7 cellular contexts compared by ENCODE assay signal in genomic region chr9:124286292-124286931, GRCh38. TPM values are rescaled to one million over a fixed set of nuclear protein-coding genes. Genes with fewer than 3 reads are reported as not detected.
A peak's percentile ranks its signal among the peaks of the same experiment; 100 is the strongest.
DNase-seq lines count a peak whose midpoint lies in the region; ATAC-seq and TF ChIP-seq lines count a peak whose summit lies in the region.

No MANE protein-coding gene starts in this region.

- no peaks in the 10 kb centered on the region for H3K9me3 Mint-ChIP-seq in effector memory CD8-positive, alpha-beta T cell

- TF ChIP-seq CTCF in WI38 (IDR thresholded peaks at IDR 0.05; ENCODE audit: low read depth, low read length), result no peak
- TF ChIP-seq CTCF in sigmoid colon (IDR thresholded peaks at IDR 0.05), result no peak

- no peak for TF ChIP-seq POLR2A in sigmoid colon (IDR thresholded peaks at IDR 0.05)

- H3K4me1 Mint-ChIP-seq in effector memory CD8-positive, alpha-beta T cell (ENCODE audit: low read depth in 2 of 2), result peaks cover 21 to 33% of the 10 kb centered on the region in 2 donors

- H3K4me3 Mint-ChIP-seq in effector memory CD8-positive, alpha-beta T cell, result peak overlapping the region; percentile 81 to 86

- peak; percentile 58 for ATAC-seq in GM18867 (IDR thresholded peaks at IDR 0.05; ENCODE audit: unreplicated experiment)
- ATAC-seq in HG02938 (IDR thresholded peaks at IDR 0.05; ENCODE audit: unreplicated experiment), result peak; percentile 48
- peak; percentile 77 for ATAC-seq in effector memory CD8-positive, alpha-beta T cell (replicated peaks)
- ATAC-seq in HG03139 (IDR thresholded peaks at IDR 0.05; ENCODE audit: unreplicated experiment), result no peak

- no peaks in the 10 kb centered on the region for H3K27me3 ChIP-seq in sigmoid colon

- DNase-seq in effector memory CD8-positive, alpha-beta T cell, result peak; percentile 25 to 32 (median 30)
- DNase-seq in sigmoid colon (no peak), NCI-H1105 (lab: John Stamatoyannopoulos, UW) (no peak)

- TF ChIP-seq EP300 in sigmoid colon (IDR thresholded peaks at IDR 0.05), result no peak

- H3K9me3 ChIP-seq in sigmoid colon, result no peaks in the 10 kb centered on the region

- no peaks in the 10 kb centered on the region for H3K27me3 Mint-ChIP-seq in effector memory CD8-positive, alpha-beta T cell

- H3K4me3 ChIP-seq in WI38 (ENCODE audit: low read depth, low read length), result peak overlapping the region; percentile 36
- H3K4me3 ChIP-seq in sigmoid colon, result peak overlapping the region in 1 of 4 donors; percentile 6

- H3K36me3 Mint-ChIP-seq in effector memory CD8-positive, alpha-beta T cell (ENCODE audit: insufficient read depth), result no peaks in the 10 kb centered on the region

- H3K4me1 ChIP-seq in sigmoid colon, result peaks cover 0 to 90% (median 77%) of the 10 kb centered on the region in 4 donors

- H3K27ac Mint-ChIP-seq in effector memory CD8-positive, alpha-beta T cell, result peak overlapping the region; percentile 97

- peak overlapping the region; percentile 78 to 90 (median 82) for H3K27ac ChIP-seq in sigmoid colon

- no peaks in the 10 kb centered on the region for H3K36me3 ChIP-seq in sigmoid colon

- 13 to 34% methylated on average over 14 of the region's 14 CpGs for WGBS in sigmoid colon, 2 donors

- intact Hi-C loops in sigmoid colon (cut with DNase I), result no loop called here

RNA-seq across cellular contexts. Expression of gene NEK6, which starts 28.7 kb away (rescaled TPM):
- 10 to 100 TPM in 2 of 4 donors, 1 to 10 TPM in 2; 8.2 to 24.1 (median 14.2) TPM for total RNA-seq in sigmoid colon
- 10 to 100 TPM; 13.8 to 36.2 (median 24.7) TPM for polyA plus RNA-seq in sigmoid colon

Comparison
In these comparisons a context has a peak if more than half of its experiments do, and no peak if none do; other contexts are left out.
1. DNase-seq: peak in effector memory CD8-positive, alpha-beta T cell (3 of 3); none in sigmoid colon (single experiment) and NCI-H1105 (single experiment).